7 cellular contexts compared by ENCODE assay signal in genomic region chr9:126325779-126326178, GRCh38. TPM values are rescaled to one million over a fixed set of nuclear protein-coding genes. Genes with fewer than 3 reads are reported as not detected.
DNase-seq lines count a peak whose midpoint lies in the region; ATAC-seq and TF ChIP-seq lines count a peak whose summit lies in the region.

No MANE protein-coding gene starts in this region.

- 84 to 91% (median 87%) methylated on average over 5 of the region's 5 CpGs for WGBS in spleen, 5 donors

- TF ChIP-seq CTCF in VCaP (conservative IDR thresholded peaks at IDR 0.05) (no peak), spleen (IDR thresholded peaks at IDR 0.05 in 8 of 11, conservative IDR thresholded peaks at IDR 0.05 in 3 of 11) (no peak)

- H3K9me3 ChIP-seq in HAP-1 (peaks cover 6% of the 10 kb centered on the region), iPS-15b (ENCODE audit: control insufficient read depth, insufficient read depth, low read length) (no peaks in the 10 kb centered on the region), spleen (peaks cover 0 to 19% (median 14%) of the 10 kb centered on the region in 8 donors)

- in situ Hi-C loops in HAP-1 (cut with MboI; ENCODE audit: low sequenced_read_pairs): no loop called here

- DNase-seq in HAP-1 (ENCODE audit: low spot score in 2 of 2) (no peak), spleen (no peak), medulla oblongata (ENCODE audit: extremely low spot score) (no peak), C1 segment of cervical spinal cord (lab: John Stamatoyannopoulos, UW) (no peak)

- H3K9ac ChIP-seq in iPS-15b (ENCODE audit: low read depth, low read length): no peak overlapping the region

- no peak for TF ChIP-seq POLR2A in spleen (IDR thresholded peaks at IDR 0.05)

- H3K36me3 ChIP-seq in HAP-1 (replicated peaks): no peaks in the 10 kb centered on the region
- H3K36me3 ChIP-seq in iPS-15b (ENCODE audit: control insufficient read depth, insufficient read depth, low read length): no peaks in the 10 kb centered on the region
- H3K36me3 ChIP-seq in spleen: no peaks in the 10 kb centered on the region

- no peak for ATAC-seq in HG03354 (IDR thresholded peaks at IDR 0.05; ENCODE audit: poor library complexity, severe bottlenecking, unreplicated experiment)

- intact Hi-C loops in spleen (cut with DNase I; ENCODE audit: low total_unique reads): no loop called here

- peak overlapping the region; percentile 84 for H3K27ac ChIP-seq in VCaP
- H3K27ac ChIP-seq in spleen: peak overlapping the region; percentile 74 to 92 (median 84)

- H3K4me1 ChIP-seq in HAP-1 (peaks cover 11% of the 10 kb centered on the region), iPS-15b (ENCODE audit: control insufficient read depth, insufficient read depth, low read length) (peaks cover 6% of the 10 kb centered on the region), spleen (peaks cover 7 to 53% (median 38%) of the 10 kb centered on the region in 6 donors)

- H3K4me3 ChIP-seq in HAP-1 (peak overlapping the region; percentile 31), iPS-15b (ENCODE audit: low read depth, low read length) (peak overlapping the region; percentile 50), spleen (peak overlapping the region in 5 of 8 donors; percentile 36 to 79 (median 54))

- H3K27me3 ChIP-seq in HAP-1 (ENCODE audit: low read depth) (no peaks in the 10 kb centered on the region), iPS-15b (ENCODE audit: control insufficient read depth, insufficient read depth, low read length) (peaks cover 12% of the 10 kb centered on the region), spleen (replicated peaks in 1 of 7) (no peaks in the 10 kb centered on the region)

RNA-seq across cellular contexts. Expression of gene MVB12B, which starts 0.8 kb away (rescaled TPM):
- total RNA-seq in spleen: 10 to 100 TPM; 26.5 to 52.4 (median 40.5) TPM
- 1 to 10 TPM; 2.8 to 8.2 (median 3.3) TPM for polyA plus RNA-seq in spleen
